Comparison of ENCODE assay signal across 30 cellular contexts in genomic region chr15:77826006-77826695, GRCh38.
"Had no signal": no experiment of that assay in that cellular context is flagged by ENCODE, and none has a peak within 500 bp of the region (broad histone marks: within the 10 kb centered on the region; RNA-seq: fewer than 3 reads in every experiment).

No MANE protein-coding gene starts in this region.

- FAIRE-seq: colon, endometrium, keratinocyte, pancreas had no signal

- H3K27ac ChIP-seq: breast epithelium, epithelial cell of prostate, gastrocnemius medialis, hepatocyte, pancreas, psoas muscle, suprapubic skin, tibial artery had no signal

- H3K4me1 ChIP-seq: breast epithelium, gastrocnemius medialis, pancreas, psoas muscle, suprapubic skin had no signal

- H3K4me2 ChIP-seq: hepatocyte, smooth muscle cell had no signal

- H3K4me3 ChIP-seq: breast epithelium, gastrocnemius medialis, hepatocyte, lung, mucosa of descending colon, pancreas, psoas muscle, smooth muscle cell, suprapubic skin, tibial artery had no signal

- DNase-seq: activated CD4-positive, alpha-beta memory T cell treated with anti-CD3 and anti-CD28 coated beads for 36 hours; activated CD4-positive, alpha-beta T cell treated with anti-CD3 and anti-CD28 coated beads, Interleukin-2, amount 10 ng/mL, durations not matched to agents 24 days and 14 days; activated CD4-positive, CD25-positive, alpha-beta regulatory T cell treated with anti-CD3 and anti-CD28 coated beads, Interleukin-2, amount 50 U/mL, for 72 hours; activated CD8-positive, alpha-beta memory T cell treated with anti-CD3 and anti-CD28 coated beads, Interleukin-2, amount 50 U/mL, for 4 hours; activated T-cell treated with anti-CD3 and anti-CD28 coated beads, Interleukin-2, amount 50 U/mL, for 1 hour; dermis blood vessel endothelial cell; effector CD4-positive, alpha-beta T cell; gastrocnemius medialis; glutamatergic neuron; nephron progenitor cell; stimulated activated CD4-positive, alpha-beta T cell treated with anti-CD3 and anti-CD28 coated beads, Interleukin-15, amount 100 ng/mL, for 24 hours; stimulated activated CD4-positive, alpha-beta T cell treated with anti-CD3 and anti-CD28 coated beads, Interleukin-2, amount 100 ng/mL, for 24 hours; stimulated activated naive B cell treated with anti-CD40 and anti-IgM and Interleukin-4, amounts not matched to agents 10 μg/mL and 1 μg/mL and 100 μg/mL, for 72 hours; T-helper 17 cell; T1000; tibial artery had no signal

- H2AFZ ChIP-seq: hepatocyte had no signal

- H3K9me3 Mint-ChIP-seq: activated CD4-positive, alpha-beta memory T cell treated with anti-CD3 and anti-CD28 coated beads for 36 hours; activated CD4-positive, alpha-beta T cell treated with anti-CD3 and anti-CD28 coated beads, Interleukin-2, amount 10 ng/mL, durations not matched to agents 24 days and 14 days; activated naive CD4-positive, alpha-beta T cell treated with anti-CD3 and anti-CD28 coated beads, Interleukin-2, amount 50 U/mL, for 72 hours; central memory CD8-positive, alpha-beta T cell; nephron progenitor cell; stimulated activated naive B cell treated with anti-CD40 and anti-IgM and Interleukin-4, amounts not matched to agents 10 μg/mL and 1 μg/mL and 100 μg/mL, for 72 hours had no signal

- H3K79me2 ChIP-seq: hepatocyte had no signal

- H3K4me1 Mint-ChIP-seq: activated CD4-positive, alpha-beta T cell treated with anti-CD3 and anti-CD28 coated beads, Interleukin-2, amount 10 ng/mL, durations not matched to agents 24 days and 14 days had no signal

- H3K27ac Mint-ChIP-seq: activated CD4-positive, alpha-beta memory T cell treated with anti-CD3 and anti-CD28 coated beads for 36 hours; activated CD4-positive, alpha-beta T cell treated with anti-CD3 and anti-CD28 coated beads, Interleukin-2, amount 10 ng/mL, durations not matched to agents 24 days and 14 days; activated naive CD4-positive, alpha-beta T cell treated with anti-CD3 and anti-CD28 coated beads, Interleukin-2, amount 50 U/mL, for 72 hours; nephron progenitor cell; T-helper 17 cell had no signal

- H3K4me3 Mint-ChIP-seq: activated CD4-positive, alpha-beta memory T cell treated with anti-CD3 and anti-CD28 coated beads for 36 hours; activated CD4-positive, alpha-beta T cell treated with anti-CD3 and anti-CD28 coated beads, Interleukin-2, amount 10 ng/mL, durations not matched to agents 24 days and 14 days; central memory CD8-positive, alpha-beta T cell; nephron progenitor cell; stimulated activated naive B cell treated with anti-CD40 and anti-IgM and Interleukin-4, amounts not matched to agents 10 μg/mL and 1 μg/mL and 100 μg/mL, for 72 hours; T-helper 17 cell had no signal

- ATAC-seq: activated naive CD4-positive, alpha-beta T cell treated with anti-CD3 and anti-CD28 coated beads, Interleukin-2, amount 50 U/mL, for 72 hours; gastrocnemius medialis; mucosa of descending colon; pancreas; psoas muscle; stimulated activated naive B cell treated with anti-CD40 and anti-IgM and Interleukin-4, amounts not matched to agents 10 μg/mL and 1 μg/mL and 100 μg/mL, for 72 hours; T-helper 17 cell had no signal

- H3K9me3 ChIP-seq: breast epithelium, gastrocnemius medialis, mucosa of descending colon, pancreas, psoas muscle, suprapubic skin, tibial artery had no signal

- H3K36me3 ChIP-seq: breast epithelium, gastrocnemius medialis, pancreas, suprapubic skin, tibial artery had no signal
